In genomic region chr10:49649294-49649693, GRCh38 we compare ENCODE assay signal across 10 cellular contexts. TPM values are rescaled to one million over a fixed set of nuclear protein-coding genes. Genes with fewer than 3 reads are reported as not detected.
DNase-seq lines count a peak whose midpoint lies in the region; ATAC-seq lines count a peak whose summit lies in the region.
"Had no signal": no experiment of that assay in that cellular context is flagged by ENCODE, and none has a peak within 500 bp of the region (broad histone marks: within the 10 kb centered on the region; RNA-seq: fewer than 3 reads in every experiment).

No MANE protein-coding gene starts in this region.

- H3K4me1 Mint-ChIP-seq in activated naive CD8-positive, alpha-beta T cell treated with anti-CD3 and anti-CD28 coated beads for 36 hours = peaks cover 12% of the 10 kb centered on the region

- no peaks in the 10 kb centered on the region for H3K9me3 Mint-ChIP-seq in activated naive CD8-positive, alpha-beta T cell treated with anti-CD3 and anti-CD28 coated beads for 36 hours

- H3K4me3 Mint-ChIP-seq in activated naive CD8-positive, alpha-beta T cell treated with anti-CD3 and anti-CD28 coated beads for 36 hours = no peak overlapping the region

- DNase-seq in Kasumi-1 (lab: John Stamatoyannopoulos, UW) (peak; percentile 63 to 81), OCI-M1 (lab: John Stamatoyannopoulos, UW) (no peak), NCI-H2029 (lab: John Stamatoyannopoulos, UW) (no peak), DMS53 (lab: John Stamatoyannopoulos, UW) (no peak)
- DNase-seq in activated naive CD8-positive, alpha-beta T cell treated with anti-CD3 and anti-CD28 coated beads for 36 hours = peak; percentile 54
- DNase-seq in stimulated activated CD8-positive, alpha-beta memory T cell treated with anti-CD3 and anti-CD28 coated beads, Interleukin-15, amount 100 ng/mL, for 48 hours (ENCODE audit: low read depth in 2 of 2) = peak; percentile 12 to 20
- DNase-seq: NCI-H1092 had no signal

- peaks cover 5% of the 10 kb centered on the region for H3K27me3 Mint-ChIP-seq in activated naive CD8-positive, alpha-beta T cell treated with anti-CD3 and anti-CD28 coated beads for 36 hours

- ATAC-seq in GM21367 (IDR thresholded peaks at IDR 0.05; ENCODE audit: unreplicated experiment) = peak; percentile 65

- H3K27ac Mint-ChIP-seq in activated naive CD8-positive, alpha-beta T cell treated with anti-CD3 and anti-CD28 coated beads for 36 hours = no peak overlapping the region

- H3K36me3 Mint-ChIP-seq in activated naive CD8-positive, alpha-beta T cell treated with anti-CD3 and anti-CD28 coated beads for 36 hours = no peaks in the 10 kb centered on the region

RNA-seq across cellular contexts. Expression of gene C10orf53, which starts 30.2 kb away (rescaled TPM):
- total RNA-seq in activated naive CD8-positive, alpha-beta T cell treated with anti-CD3 and anti-CD28 coated beads for 36 hours = not detected
- total RNA-seq: G401, myocyte had no signal

RNA-seq across cellular contexts. Expression of gene CHAT, which starts 35.5 kb away (rescaled TPM):
- total RNA-seq in activated naive CD8-positive, alpha-beta T cell treated with anti-CD3 and anti-CD28 coated beads for 36 hours = not detected
- total RNA-seq: G401, myocyte had no signal

RNA-seq across cellular contexts. Expression of gene SLC18A3, which starts 39.2 kb away (rescaled TPM):
- not detected for total RNA-seq in activated naive CD8-positive, alpha-beta T cell treated with anti-CD3 and anti-CD28 coated beads for 36 hours
- total RNA-seq: G401, myocyte had no signal

Comparison
In these comparisons a context has a peak if more than half of its experiments do, and no peak if none do; other contexts are left out.
1. DNase-seq: peak in Kasumi-1 (2 of 2), activated naive CD8-positive, alpha-beta T cell treated with anti-CD3 and anti-CD28 coated beads for 36 hours (single experiment) and stimulated activated CD8-positive, alpha-beta memory T cell treated with anti-CD3 and anti-CD28 coated beads, Interleukin-15, amount 100 ng/mL, for 48 hours (2 of 2); none in OCI-M1 (single experiment), NCI-H2029 (single experiment) and DMS53 (single experiment).